In genomic region chr4:80266902-80267380, GRCh38 we compare ENCODE assay signal across 8 cellular contexts. TPM values are rescaled to one million over a fixed set of nuclear protein-coding genes. Genes with fewer than 3 reads are reported as not detected.
A peak's percentile ranks its signal among the peaks of the same experiment; 100 is the strongest.
DNase-seq lines count a peak whose midpoint lies in the region; ATAC-seq and TF ChIP-seq lines count a peak whose summit lies in the region.

No MANE protein-coding gene starts in this region.

- H3K4me3 ChIP-seq in heart left ventricle (peak overlapping the region; percentile 32 to 61 (median 50)), gastrocnemius medialis (peak overlapping the region; percentile 44 to 61 (median 48)), A673 (ENCODE audit: low read depth, low read length, poor library complexity, severe bottlenecking) (no peak overlapping the region)

- no peaks in the 10 kb centered on the region for H3K9me3 Mint-ChIP-seq in WTC11

- H3K4me3 Mint-ChIP-seq in WTC11, result peak overlapping the region; percentile 77

- in situ Hi-C loops in gastrocnemius medialis (cut with MboI; ENCODE audit: low sequenced_read_pairs in 4 of 4), result no loop called here

- intact Hi-C loops in heart left ventricle (cut with DNase I), result no loop called here
- intact Hi-C loops in gastrocnemius medialis (cut with DNase I; ENCODE audit: low total_unique reads), result no loop called here
- intact Hi-C loops in A673 (cut with micrococcal nuclease; ENCODE audit: unreplicated experiment), result no loop called here

- H3K4me1 ChIP-seq in heart left ventricle (peaks cover 0 to 26% (median 9%) of the 10 kb centered on the region in 12 donors), gastrocnemius medialis (peaks cover 11 to 21% of the 10 kb centered on the region in 2 donors), A673 (ENCODE audit: insufficient read depth, low read length, poor library complexity, severe bottlenecking) (no peaks in the 10 kb centered on the region)

- BruUV-seq in A673 (replicated peaks; lab: Mats Ljungman, UMichigan), result no TSS peak

- CTCF ChIA-PET in WTC11 (lab: Charles Lee), result interaction anchor here (1.7 to 2.6 kb wide), 4 partner anchors 46 to 84 kb away, joined by 7 to 24 read pairs (median 13); partner anchors contain the start of gene CFAP299
- CTCF ChIA-PET in A673 (lab: Charles Lee), result no interaction called here

- H3K27ac ChIP-seq in heart left ventricle, result peak overlapping the region in 2 of 12 donors; percentile 51 to 59
- no peak overlapping the region for H3K27ac ChIP-seq in gastrocnemius medialis
- H3K27ac ChIP-seq in A673 (ENCODE audit: low read depth, low read length, poor library complexity, severe bottlenecking), result no peak overlapping the region

- H3K27me3 Mint-ChIP-seq in WTC11 (ENCODE audit: low read depth), result peaks cover 100% of the 10 kb centered on the region

- no peak for TF ChIP-seq POLR2A in heart left ventricle (IDR thresholded peaks at IDR 0.05)
- no peak for TF ChIP-seq POLR2A in gastrocnemius medialis (IDR thresholded peaks at IDR 0.05)

- peaks cover 57% of the 10 kb centered on the region for H3K4me1 Mint-ChIP-seq in WTC11

- WGBS in heart left ventricle, 4 donors, result 4 to 7% (median 5%) methylated on average over 18 to 25 of the region's 25 CpGs

- H3K9me3 ChIP-seq in heart left ventricle (no peaks in the 10 kb centered on the region), gastrocnemius medialis (no peaks in the 10 kb centered on the region), A673 (ENCODE audit: low read depth, low read length, poor library complexity, severe bottlenecking) (no peaks in the 10 kb centered on the region)

- peak; percentile 11 for ATAC-seq in HG02759 (IDR thresholded peaks at IDR 0.05; ENCODE audit: unreplicated experiment)
- peak; percentile 53 for ATAC-seq in WTC11
- peak in 3 of 4 donors; percentile 31 to 54 (median 48) for ATAC-seq in heart left ventricle
- no peak for ATAC-seq in gastrocnemius medialis
- no peak for ATAC-seq in GM18520 (IDR thresholded peaks at IDR 0.05; ENCODE audit: unreplicated experiment)

- H3K27me3 ChIP-seq in heart left ventricle, result peaks cover 3 to 81% (median 38%) of the 10 kb centered on the region in 9 donors
- peaks cover 56 to 64% (median 62%) of the 10 kb centered on the region in 3 donors for H3K27me3 ChIP-seq in gastrocnemius medialis
- H3K27me3 ChIP-seq in A673 (replicated peaks; ENCODE audit: insufficient read depth, low read depth, low read length, poor library complexity), result peaks cover 70% of the 10 kb centered on the region

- H3K36me3 Mint-ChIP-seq in WTC11, result no peaks in the 10 kb centered on the region

- H3K36me3 ChIP-seq in heart left ventricle (no peaks in the 10 kb centered on the region), gastrocnemius medialis (no peaks in the 10 kb centered on the region), A673 (ENCODE audit: insufficient read depth, low read length, poor library complexity, severe bottlenecking) (no peaks in the 10 kb centered on the region)

- no peak overlapping the region for H3K27ac Mint-ChIP-seq in WTC11

- peak; percentile 34 for DNase-seq in CD1c-positive myeloid dendritic cell (ENCODE audit: extremely low spot score)
- peak; percentile 38 for DNase-seq in WTC11 (ENCODE audit: low spot score)
- DNase-seq in heart left ventricle, result no peak
- DNase-seq in gastrocnemius medialis, result no peak
- no peak for DNase-seq in NCI-H2107 treated with DMSO at 0.1 percent for 48 hours (lab: John Stamatoyannopoulos, UW; ENCODE audit: unreplicated experiment)
- no peak for DNase-seq in A673 (ENCODE audit: low spot score)

- no peak for TF ChIP-seq CTCF in WTC11 (IDR thresholded peaks at IDR 0.05)
- TF ChIP-seq CTCF in heart left ventricle (IDR thresholded peaks at IDR 0.05), result no peak
- TF ChIP-seq CTCF in gastrocnemius medialis (IDR thresholded peaks at IDR 0.05 in 4 of 5, conservative IDR thresholded peaks at IDR 0.05 in 1 of 5), result no peak
- no peak for TF ChIP-seq CTCF in A673 (conservative IDR thresholded peaks at IDR 0.05; ENCODE audit: low read depth, low read length)

- POLR2A ChIA-PET in WTC11 (lab: Charles Lee), result no interaction called here
- POLR2A ChIA-PET in A673 (lab: Charles Lee; ENCODE audit: low non-redundant PET), result no interaction called here

TF ChIP-seq in WTC11, 78 proteins besides CTCF, POLR2A, EP300 and RAD21 (continues in another document):
- TF ChIP-seq ZNF219 (CRISPR knock-in tag; IDR thresholded peaks at IDR 0.05; ENCODE audit: borderline replicate concordance) (no peak), ETV6 (CRISPR knock-in tag; IDR thresholded peaks at IDR 0.05) (no peak), HMGXB4 (CRISPR knock-in tag; IDR thresholded peaks at IDR 0.05) (no peak), CDX4 (CRISPR knock-in tag; IDR thresholded peaks at IDR 0.05; ENCODE audit: borderline replicate concordance) (no peak), ARID4B (CRISPR knock-in tag; IDR thresholded peaks at IDR 0.05; ENCODE audit: borderline replicate concordance) (no peak), E2F5 (CRISPR knock-in tag; IDR thresholded peaks at IDR 0.05) (no peak), ESRRA (CRISPR knock-in tag; IDR thresholded peaks at IDR 0.05; ENCODE audit: borderline replicate concordance) (no peak), RELA (CRISPR knock-in tag; IDR thresholded peaks at IDR 0.05; ENCODE audit: borderline replicate concordance) (no peak), ZBTB43 (CRISPR knock-in tag; IDR thresholded peaks at IDR 0.05) (no peak), NFATC4 (CRISPR knock-in tag; IDR thresholded peaks at IDR 0.05) (no peak), ZBTB21 (CRISPR knock-in tag; IDR thresholded peaks at IDR 0.05; ENCODE audit: borderline replicate concordance) (no peak)

RNA-seq across cellular contexts. Expression of gene FGF5, which starts 0.5 kb away (rescaled TPM):
- total RNA-seq in WTC11 (2021) (not detected in 3 replicates), heart left ventricle (under 1 TPM in 7 of 9 donors, not detected in 2; 0.10 to 0.83 (median 0.37) TPM), gastrocnemius medialis (not detected), A673 (2021) (not detected in 2 replicates)
- polyA plus RNA-seq in heart left ventricle, result under 1 TPM; 0.22 to 0.27 TPM

Comparison
In these comparisons a context has a peak if more than half of its experiments do, and no peak if none do; other contexts are left out.
1. DNase-seq: peak in CD1c-positive myeloid dendritic cell (single experiment) and WTC11 (single experiment); none in heart left ventricle (0 of 5), gastrocnemius medialis (0 of 2), NCI-H2107 treated with DMSO at 0.1 percent for 48 hours (single experiment) and A673 (single experiment).
2. ATAC-seq: peak in HG02759 (single experiment), WTC11 (single experiment) and heart left ventricle (3 of 4); none in gastrocnemius medialis (0 of 2) and GM18520 (single experiment).